ENCODE assay signal across 22 cellular contexts in genomic region chr10:99689461-99689860, GRCh38.
"Had no signal": no experiment of that assay in that cellular context is flagged by ENCODE, and none has a peak within 500 bp of the region (broad histone marks: within the 10 kb centered on the region; RNA-seq: fewer than 3 reads in every experiment).

No MANE protein-coding gene starts in this region.

- H3K27ac ChIP-seq: gastrocnemius medialis, right atrium auricular region, tibial nerve, WERI-Rb-1 had no signal

- H3K27me3 ChIP-seq: gastrocnemius medialis, right atrium auricular region, tibial nerve had no signal

- DNase-seq: activated CD4-positive, alpha-beta T cell treated with anti-CD3 and anti-CD28 coated beads for 1 hour; activated CD4-positive, alpha-beta T cell treated with anti-CD3 and anti-CD28 coated beads, Interleukin-2, amount 50 U/mL, for 48 hours; activated naive CD4-positive, alpha-beta T cell treated with Interleukin-2 at 50 U/mL for 16 hours; activated T-cell treated with anti-CD3 and anti-CD28 coated beads for 4 hours; anterior cingulate cortex; effector memory CD8-positive, alpha-beta T cell; gastrocnemius medialis; head of caudate nucleus; kidney glomerular epithelial cell; mesenchymal stem cell; mucosa of descending colon; naive B cell; SW 1271; T-helper 2 cell; WERI-Rb-1 had no signal

- H3K9me3 ChIP-seq: gastrocnemius medialis, mucosa of descending colon, right atrium auricular region, tibial nerve had no signal

- H3K4me1 Mint-ChIP-seq: activated T-helper 17 cell treated with anti-CD3 and anti-CD28 coated beads, Interleukin-2, amount 50 U/mL, for 72 hours; neural crest cell had no signal

- H3K4me3 ChIP-seq: gastrocnemius medialis, mucosa of descending colon, right atrium auricular region, tibial nerve had no signal

- H3K27me3 Mint-ChIP-seq: activated T-helper 17 cell treated with anti-CD3 and anti-CD28 coated beads, Interleukin-2, amount 50 U/mL, for 72 hours; effector memory CD8-positive, alpha-beta T cell; naive B cell; progenitor cell of endocrine pancreas; stimulated activated naive CD8-positive, alpha-beta T cell treated with anti-CD3 and anti-CD28 coated beads, Interleukin-15, Interleukin-2, amounts not matched to agents 100 ng/mL and 50 ng/mL, for 24 hours had no signal

- FAIRE-seq: urothelium cell line had no signal

- H3K4me3 Mint-ChIP-seq: activated T-helper 17 cell treated with anti-CD3 and anti-CD28 coated beads, Interleukin-2, amount 50 U/mL, for 72 hours; effector memory CD8-positive, alpha-beta T cell; naive B cell; neural crest cell; stimulated activated naive CD8-positive, alpha-beta T cell treated with anti-CD3 and anti-CD28 coated beads, Interleukin-15, Interleukin-2, amounts not matched to agents 100 ng/mL and 50 ng/mL, for 24 hours had no signal

- H3K4me1 ChIP-seq: gastrocnemius medialis, right atrium auricular region, tibial nerve had no signal

- H3K9me3 Mint-ChIP-seq: activated T-helper 17 cell treated with anti-CD3 and anti-CD28 coated beads, Interleukin-2, amount 50 U/mL, for 72 hours; effector memory CD8-positive, alpha-beta T cell; naive B cell; neural crest cell; stimulated activated naive CD8-positive, alpha-beta T cell treated with anti-CD3 and anti-CD28 coated beads, Interleukin-15, Interleukin-2, amounts not matched to agents 100 ng/mL and 50 ng/mL, for 24 hours had no signal

- H3K27ac Mint-ChIP-seq: activated T-helper 17 cell treated with anti-CD3 and anti-CD28 coated beads, Interleukin-2, amount 50 U/mL, for 72 hours; effector memory CD8-positive, alpha-beta T cell; naive B cell; progenitor cell of endocrine pancreas; stimulated activated naive CD8-positive, alpha-beta T cell treated with anti-CD3 and anti-CD28 coated beads, Interleukin-15, Interleukin-2, amounts not matched to agents 100 ng/mL and 50 ng/mL, for 24 hours had no signal

- ATAC-seq: activated T-helper 17 cell treated with anti-CD3 and anti-CD28 coated beads, Interleukin-2, amount 50 U/mL, for 72 hours; effector memory CD8-positive, alpha-beta T cell; gastrocnemius medialis; mucosa of descending colon had no signal
